ENCODE assay signal across 8 cellular contexts in genomic region chr4:15005474-15006115, GRCh38. TPM values are rescaled to one million over a fixed set of nuclear protein-coding genes. Genes with fewer than 3 reads are reported as not detected.
DNase-seq lines count a peak whose midpoint lies in the region; ATAC-seq, FAIRE-seq and TF ChIP-seq lines count a peak whose summit lies in the region.

No MANE protein-coding gene starts in this region.

- H3K79me2 ChIP-seq in OCI-LY7 (ENCODE audit: insufficient read depth, low read depth, low read length), result peaks cover 39% of the 10 kb centered on the region

- ATAC-seq in HG03025 (IDR thresholded peaks at IDR 0.05; ENCODE audit: low FRiP score, unreplicated experiment) (no peak), GM21529 (IDR thresholded peaks at IDR 0.05; ENCODE audit: unreplicated experiment) (no peak)

- peaks cover 22% of the 10 kb centered on the region for H4K20me1 ChIP-seq in OCI-LY7 (ENCODE audit: insufficient read depth, low read length)

- no peaks in the 10 kb centered on the region for H3K9me3 Mint-ChIP-seq in Caco-2 (ENCODE audit: unreplicated experiment)
- H3K9me3 Mint-ChIP-seq in osteocyte (ENCODE audit: unreplicated experiment), result no peaks in the 10 kb centered on the region

- DNase-seq in Caco-2 (no peak), OCI-LY7 (ENCODE audit: low spot score) (no peak), osteocyte (ENCODE audit: extremely low spot score, unreplicated experiment) (no peak), NCI-H2196 treated with DMSO at 0.1 percent for 48 hours (lab: John Stamatoyannopoulos, UW; ENCODE audit: unreplicated experiment) (no peak)
- no peak for DNase-seq in stimulated activated CD4-positive, alpha-beta T cell treated with anti-CD3 and anti-CD28 coated beads, Interleukin-4, amount 100 ng/mL, for 1 hour

- H3K9me3 ChIP-seq in Caco-2 (no peaks in the 10 kb centered on the region), OCI-LY7 (ENCODE audit: low read length) (no peaks in the 10 kb centered on the region)

- 0 out of 2 replicates have a peak, but pooled peaks cover 5% of the 10 kb centered on the region for H3K4me1 ChIP-seq in Caco-2
- H3K4me1 ChIP-seq in OCI-LY7 (ENCODE audit: insufficient read depth, low read length, poor library complexity, severe bottlenecking), result peaks cover 22% of the 10 kb centered on the region

- H3K4me1 Mint-ChIP-seq in Caco-2 (ENCODE audit: low read depth, unreplicated experiment) (no peaks in the 10 kb centered on the region), osteocyte (ENCODE audit: unreplicated experiment) (peaks cover 44% of the 10 kb centered on the region)

- H3K36me3 Mint-ChIP-seq in Caco-2 (ENCODE audit: insufficient read depth, unreplicated experiment) (no peaks in the 10 kb centered on the region), osteocyte (ENCODE audit: unreplicated experiment) (peaks cover 30% of the 10 kb centered on the region)

- intact Hi-C loops in Caco-2 (cut with micrococcal nuclease; ENCODE audit: unreplicated experiment) (no loop called here), OCI-LY7 (cut with micrococcal nuclease; ENCODE audit: unreplicated experiment) (loop anchor here (10.0 kb wide), 1 partner anchor 1351 kb away; no protein-coding TSS in a partner anchor)

- peak overlapping the region; percentile 70 for H3K4me2 ChIP-seq in OCI-LY7 (ENCODE audit: low read length)

- H3K36me3 ChIP-seq in Caco-2 (ENCODE audit: control insufficient read depth, insufficient read depth, low read length), result no peaks in the 10 kb centered on the region
- H3K36me3 ChIP-seq in OCI-LY7 (ENCODE audit: insufficient read depth, low read length), result peaks cover 33% of the 10 kb centered on the region

- H3K27me3 ChIP-seq in Caco-2 (replicated peaks; ENCODE audit: control insufficient read depth, insufficient read depth, low read length), result no peaks in the 10 kb centered on the region; the same call in 1 of the 2 replicates

- H3K4me3 Mint-ChIP-seq in Caco-2 (ENCODE audit: unreplicated experiment) (peak overlapping the region; percentile 71), osteocyte (ENCODE audit: unreplicated experiment) (peak overlapping the region; percentile 82)

- TF ChIP-seq CTCF in Caco-2 (IDR thresholded peaks at IDR 0.05; ENCODE audit: insufficient read depth in 1 of 2, low read depth in 1 of 2, low read length in 1 of 2, severe bottlenecking in 1 of 2, unreplicated experiment in 1 of 2) (no peak), OCI-LY7 (conservative IDR thresholded peaks at IDR 0.05; ENCODE audit: low read length) (no peak), osteocyte (IDR thresholded peaks at IDR 0.05) (no peak)

- H3K27me3 Mint-ChIP-seq in Caco-2 (ENCODE audit: insufficient read depth, unreplicated experiment) (peaks cover 14% of the 10 kb centered on the region), osteocyte (ENCODE audit: unreplicated experiment) (no peaks in the 10 kb centered on the region)

- CTCF ChIA-PET in Caco-2 (lab: Charles Lee) (no interaction called here), OCI-LY7 (lab: Charles Lee; ENCODE audit: unreplicated experiment) (no interaction called here)

- no TSS peak for BruUV-seq in Caco-2 (replicated peaks; lab: Mats Ljungman, UMichigan)
- BruUV-seq in OCI-LY7 (replicated peaks; lab: Mats Ljungman, UMichigan), result TSS peak; percentile 34

- H3K27ac ChIP-seq in OCI-LY7 (ENCODE audit: low read depth, low read length, poor library complexity, severe bottlenecking), result peak overlapping the region; percentile 91

- H2AFZ ChIP-seq in OCI-LY7 (ENCODE audit: low read length), result peak overlapping the region; percentile 57; the same call in 1 of the 2 replicates

- peak; percentile 55 for FAIRE-seq in endometrium (lab: Jason Lieb, UNC)

- H3K9me2 ChIP-seq in OCI-LY7 (ENCODE audit: insufficient read depth, low read length), result no peaks in the 10 kb centered on the region

- H3K27ac Mint-ChIP-seq in Caco-2 (ENCODE audit: unreplicated experiment), result no peak overlapping the region
- H3K27ac Mint-ChIP-seq in osteocyte (ENCODE audit: unreplicated experiment), result peak overlapping the region; percentile 93

- POLR2A ChIA-PET in Caco-2 (lab: Charles Lee) (no interaction called here), OCI-LY7 (lab: Charles Lee) (no interaction called here)

- H3K4me3 ChIP-seq in Caco-2 (ENCODE audit: low read depth, low read length), result no peak overlapping the region
- H3K4me3 ChIP-seq in OCI-LY7 (ENCODE audit: low read depth, low read length, poor library complexity, severe bottlenecking), result peak overlapping the region; percentile 93

RNA-seq across cellular contexts. Expression of gene CPEB2, which starts 3.3 kb away (rescaled TPM):
- total RNA-seq in Caco-2 (2022) (0.18 and 0.28 TPM in 2 replicates), OCI-LY7 (2022) (6.6 and 8.8 TPM in 2 replicates), osteocyte (60.0 and 65.7 TPM in 2 replicates)
- total RNA-seq in OCI-LY7 (2014; rRNA removed; shearing (Covaris generic)), result 2.2 and 2.3 TPM in 2 replicates
